Comparison of ENCODE assay signal across 26 cellular contexts in genomic region chr4:40531636-40532023, GRCh38.
"Had no signal": no experiment of that assay in that cellular context is flagged by ENCODE, and none has a peak within 500 bp of the region (broad histone marks: within the 10 kb centered on the region; RNA-seq: fewer than 3 reads in every experiment).

No MANE protein-coding gene starts in this region.

- H3K36me3 ChIP-seq: brain microvascular endothelial cell, cardiac muscle cell, MG63, WERI-Rb-1 had no signal

- ATAC-seq: activated CD8-positive, alpha-beta T cell treated with anti-CD3 and anti-CD28 coated beads, Interleukin-2, amount 10 ng/mL, durations not matched to agents 7 days and 5 days; Panc1; Right ventricle myocardium inferior had no signal

- H3K27ac Mint-ChIP-seq: activated CD8-positive, alpha-beta T cell treated with anti-CD3 and anti-CD28 coated beads, Interleukin-2, amount 10 ng/mL, durations not matched to agents 7 days and 5 days had no signal

- H3K4me3 ChIP-seq: cardiac muscle cell, MG63 had no signal

- H3K36me3 Mint-ChIP-seq: activated naive CD4-positive, alpha-beta T cell treated with anti-CD3 and anti-CD28 coated beads, Interleukin-2, amount 50 U/mL, for 72 hours had no signal

- H3K27me3 ChIP-seq: brain microvascular endothelial cell, cardiac muscle cell, MG63 had no signal

- H3K4me2 ChIP-seq: SK-N-SH had no signal

- DNase-seq: activated CD4-positive, alpha-beta T cell treated with anti-CD3 and anti-CD28 coated beads for 4 hours; activated CD4-positive, alpha-beta T cell treated with anti-CD3 and anti-CD28 coated beads, Interleukin-2, amount 50 U/mL, for 4 hours; activated CD8-positive, alpha-beta memory T cell treated with anti-CD3 and anti-CD28 coated beads, Interleukin-2, amount 50 U/mL, for 48 hours; activated CD8-positive, alpha-beta T cell treated with anti-CD3 and anti-CD28 coated beads, Interleukin-2, amount 10 ng/mL, durations not matched to agents 7 days and 5 days; activated naive CD4-positive, alpha-beta T cell; activated T-cell treated with anti-CD3 and anti-CD28 coated beads, Interleukin-2, amount 50 U/mL, for 1 hour; brain microvascular endothelial cell; MG63; MV-4-11; NCI-H1092 treated with DMSO at 0.1 percent for 48 hours; NCI-H1417 treated with DMSO at 0.1 percent for 48 hours; NCI-H1694; NCI-H2029; NCI-H2107; NCI-H2171 treated with DMSO at 0.1 percent for 48 hours; NCI-H510A; NCI-H526 treated with DMSO at 0.1 percent for 48 hours; NCI-H82; RPMI8226; SK-N-SH; T-helper 1 cell; WERI-Rb-1 had no signal

- H3K4me3 Mint-ChIP-seq: activated CD8-positive, alpha-beta T cell treated with anti-CD3 and anti-CD28 coated beads, Interleukin-2, amount 10 ng/mL, durations not matched to agents 7 days and 5 days had no signal

- H3K27ac ChIP-seq: brain microvascular endothelial cell, cardiac muscle cell, WERI-Rb-1 had no signal

- H3K9me3 ChIP-seq: MG63, SK-N-SH had no signal

- H3K9me3 Mint-ChIP-seq: activated naive CD4-positive, alpha-beta T cell treated with anti-CD3 and anti-CD28 coated beads, Interleukin-2, amount 50 U/mL, for 72 hours had no signal

- H3K9ac ChIP-seq: SK-N-SH had no signal
